Comparison of ENCODE assay signal across 2 cellular contexts in genomic region chr17:56601613-56602012, GRCh38.
TF ChIP-seq lines count a peak whose summit lies in the region.

No MANE protein-coding gene starts in this region.

TF ChIP-seq in SK-N-SH, 30 proteins besides CTCF, POLR2A, EP300 and RAD21 (continued from another document):
- no peak for TF ChIP-seq NRF1 (IDR thresholded peaks at IDR 0.05; ENCODE audit: low read depth, low read length)
- no peak for TF ChIP-seq GATA2 (CRISPR knock-in tag; IDR thresholded peaks at IDR 0.05)
- TF ChIP-seq YY1 (IDR thresholded peaks at IDR 0.05; ENCODE audit: low read depth), result no peak
- no peak for TF ChIP-seq REST (IDR thresholded peaks at IDR 0.05; ENCODE audit: low read depth, low read length)
- TF ChIP-seq TEAD4 (IDR thresholded peaks at IDR 0.05; ENCODE audit: borderline replicate concordance, insufficient read depth), result no peak
- TF ChIP-seq, protein P1, sequence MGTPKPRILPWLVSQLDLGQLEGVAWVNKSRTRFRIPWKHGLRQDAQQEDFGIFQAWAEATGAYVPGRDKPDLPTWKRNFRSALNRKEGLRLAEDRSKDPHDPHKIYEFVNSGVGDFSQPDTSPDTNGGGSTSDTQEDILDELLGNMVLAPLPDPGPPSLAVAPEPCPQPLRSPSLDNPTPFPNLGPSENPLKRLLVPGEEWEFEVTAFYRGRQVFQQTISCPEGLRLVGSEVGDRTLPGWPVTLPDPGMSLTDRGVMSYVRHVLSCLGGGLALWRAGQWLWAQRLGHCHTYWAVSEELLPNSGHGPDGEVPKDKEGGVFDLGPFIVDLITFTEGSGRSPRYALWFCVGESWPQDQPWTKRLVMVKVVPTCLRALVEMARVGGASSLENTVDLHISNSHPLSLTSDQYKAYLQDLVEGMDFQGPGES (IDR thresholded peaks at IDR 0.05; ENCODE audit: low read depth, low read length), result no peak

TF ChIP-seq in SK-N-SH treated with all-trans-retinoic acid at 6 μM for 48 hours, 23 proteins besides CTCF, POLR2A, EP300 and RAD21 (continued from another document):
- no peak for TF ChIP-seq PATZ1 (CRISPR knock-in tag; IDR thresholded peaks at IDR 0.05; ENCODE audit: borderline replicate concordance)
- TF ChIP-seq TOX (CRISPR knock-in tag; IDR thresholded peaks at IDR 0.05; ENCODE audit: borderline replicate concordance), result no peak
- TF ChIP-seq, protein P2, sequence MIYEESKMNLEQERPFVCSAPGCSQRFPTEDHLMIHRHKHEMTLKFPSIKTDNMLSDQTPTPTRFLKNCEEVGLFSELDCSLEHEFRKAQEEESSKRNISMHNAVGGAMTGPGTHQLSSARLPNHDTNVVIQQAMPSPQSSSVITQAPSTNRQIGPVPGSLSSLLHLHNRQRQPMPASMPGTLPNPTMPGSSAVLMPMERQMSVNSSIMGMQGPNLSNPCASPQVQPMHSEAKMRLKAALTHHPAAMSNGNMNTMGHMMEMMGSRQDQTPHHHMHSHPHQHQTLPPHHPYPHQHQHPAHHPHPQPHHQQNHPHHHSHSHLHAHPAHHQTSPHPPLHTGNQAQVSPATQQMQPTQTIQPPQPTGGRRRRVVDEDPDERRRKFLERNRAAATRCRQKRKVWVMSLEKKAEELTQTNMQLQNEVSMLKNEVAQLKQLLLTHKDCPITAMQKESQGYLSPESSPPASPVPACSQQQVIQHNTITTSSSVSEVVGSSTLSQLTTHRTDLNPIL (CRISPR knock-in tag; IDR thresholded peaks at IDR 0.05; ENCODE audit: low read depth), result no peak
- TF ChIP-seq, protein P3, sequence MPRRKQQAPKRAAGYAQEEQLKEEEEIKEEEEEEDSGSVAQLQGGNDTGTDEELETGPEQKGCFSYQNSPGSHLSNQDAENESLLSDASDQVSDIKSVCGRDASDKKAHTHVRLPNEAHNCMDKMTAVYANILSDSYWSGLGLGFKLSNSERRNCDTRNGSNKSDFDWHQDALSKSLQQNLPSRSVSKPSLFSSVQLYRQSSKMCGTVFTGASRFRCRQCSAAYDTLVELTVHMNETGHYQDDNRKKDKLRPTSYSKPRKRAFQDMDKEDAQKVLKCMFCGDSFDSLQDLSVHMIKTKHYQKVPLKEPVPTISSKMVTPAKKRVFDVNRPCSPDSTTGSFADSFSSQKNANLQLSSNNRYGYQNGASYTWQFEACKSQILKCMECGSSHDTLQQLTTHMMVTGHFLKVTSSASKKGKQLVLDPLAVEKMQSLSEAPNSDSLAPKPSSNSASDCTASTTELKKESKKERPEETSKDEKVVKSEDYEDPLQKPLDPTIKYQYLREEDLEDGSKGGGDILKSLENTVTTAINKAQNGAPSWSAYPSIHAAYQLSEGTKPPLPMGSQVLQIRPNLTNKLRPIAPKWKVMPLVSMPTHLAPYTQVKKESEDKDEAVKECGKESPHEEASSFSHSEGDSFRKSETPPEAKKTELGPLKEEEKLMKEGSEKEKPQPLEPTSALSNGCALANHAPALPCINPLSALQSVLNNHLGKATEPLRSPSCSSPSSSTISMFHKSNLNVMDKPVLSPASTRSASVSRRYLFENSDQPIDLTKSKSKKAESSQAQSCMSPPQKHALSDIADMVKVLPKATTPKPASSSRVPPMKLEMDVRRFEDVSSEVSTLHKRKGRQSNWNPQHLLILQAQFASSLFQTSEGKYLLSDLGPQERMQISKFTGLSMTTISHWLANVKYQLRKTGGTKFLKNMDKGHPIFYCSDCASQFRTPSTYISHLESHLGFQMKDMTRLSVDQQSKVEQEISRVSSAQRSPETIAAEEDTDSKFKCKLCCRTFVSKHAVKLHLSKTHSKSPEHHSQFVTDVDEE (CRISPR knock-in tag; IDR thresholded peaks at IDR 0.05), result no peak
- TF ChIP-seq ZC3H10 (CRISPR knock-in tag; IDR thresholded peaks at IDR 0.05), result no peak
- TF ChIP-seq, protein P4, sequence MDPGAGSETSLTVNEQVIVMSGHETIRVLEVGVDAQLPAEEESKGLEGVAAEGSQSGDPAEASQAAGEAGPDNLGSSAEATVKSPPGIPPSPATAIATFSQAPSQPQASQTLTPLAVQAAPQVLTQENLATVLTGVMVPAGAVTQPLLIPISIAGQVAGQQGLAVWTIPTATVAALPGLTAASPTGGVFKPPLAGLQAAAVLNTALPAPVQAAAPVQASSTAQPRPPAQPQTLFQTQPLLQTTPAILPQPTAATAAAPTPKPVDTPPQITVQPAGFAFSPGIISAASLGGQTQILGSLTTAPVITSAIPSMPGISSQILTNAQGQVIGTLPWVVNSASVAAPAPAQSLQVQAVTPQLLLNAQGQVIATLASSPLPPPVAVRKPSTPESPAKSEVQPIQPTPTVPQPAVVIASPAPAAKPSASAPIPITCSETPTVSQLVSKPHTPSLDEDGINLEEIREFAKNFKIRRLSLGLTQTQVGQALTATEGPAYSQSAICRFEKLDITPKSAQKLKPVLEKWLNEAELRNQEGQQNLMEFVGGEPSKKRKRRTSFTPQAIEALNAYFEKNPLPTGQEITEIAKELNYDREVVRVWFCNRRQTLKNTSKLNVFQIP (CRISPR knock-in tag; IDR thresholded peaks at IDR 0.05; ENCODE audit: borderline replicate concordance, low read depth), result no peak
- no peak for TF ChIP-seq ISL1 (CRISPR knock-in tag; IDR thresholded peaks at IDR 0.05)
- no peak for TF ChIP-seq CSDC2 (CRISPR knock-in tag; IDR thresholded peaks at IDR 0.05)
- no peak for TF ChIP-seq BACH2 (CRISPR knock-in tag; IDR thresholded peaks at IDR 0.05; ENCODE audit: borderline replicate concordance)
- TF ChIP-seq SNAI2 (CRISPR knock-in tag; IDR thresholded peaks at IDR 0.05), result no peak
